In the genomic region with DNA sequence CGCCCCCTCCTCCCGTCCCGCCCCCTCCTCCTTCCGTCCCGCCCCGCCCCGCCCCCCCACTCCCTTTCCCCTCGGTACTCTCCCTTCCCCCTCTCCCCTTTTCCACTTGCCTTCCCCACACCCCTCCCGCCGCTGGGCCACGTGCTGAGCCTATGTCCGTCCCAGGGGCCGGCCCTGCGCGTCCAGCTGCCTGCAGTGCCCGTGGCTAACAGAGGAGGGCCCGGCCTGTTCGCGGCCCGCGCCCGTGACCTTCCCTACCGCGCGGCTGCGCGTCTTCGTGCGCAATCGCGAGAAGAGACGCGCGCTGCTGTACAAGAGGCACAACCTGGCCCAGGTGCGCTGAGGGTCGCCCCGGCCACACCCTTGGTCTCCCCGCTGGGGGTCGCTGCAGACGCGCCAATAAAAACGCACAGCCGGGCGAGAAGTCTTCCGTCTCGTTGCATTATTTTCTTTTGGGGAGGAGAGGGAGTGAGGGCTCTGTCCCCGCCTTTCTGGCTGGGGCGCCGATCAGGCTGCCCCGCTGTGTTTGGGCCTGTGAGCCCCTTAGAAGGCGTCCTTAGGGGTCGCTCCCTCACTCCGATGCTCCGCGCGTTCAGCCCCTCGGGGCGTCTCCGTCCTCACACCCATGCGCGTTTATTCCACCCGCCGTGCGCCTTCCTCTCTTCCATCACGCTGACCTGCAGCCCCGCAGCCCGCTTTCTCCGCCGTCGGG, we compare ENCODE assay signal across 1 cellular context.
TF ChIP-seq lines count a peak whose summit lies in the region.

No MANE protein-coding gene starts in this region.

TF ChIP-seq in HEK293, 187 proteins besides CTCF, POLR2A, EP300 and RAD21 (continued from another document and continues in another):
- TF ChIP-seq, protein P1, sequence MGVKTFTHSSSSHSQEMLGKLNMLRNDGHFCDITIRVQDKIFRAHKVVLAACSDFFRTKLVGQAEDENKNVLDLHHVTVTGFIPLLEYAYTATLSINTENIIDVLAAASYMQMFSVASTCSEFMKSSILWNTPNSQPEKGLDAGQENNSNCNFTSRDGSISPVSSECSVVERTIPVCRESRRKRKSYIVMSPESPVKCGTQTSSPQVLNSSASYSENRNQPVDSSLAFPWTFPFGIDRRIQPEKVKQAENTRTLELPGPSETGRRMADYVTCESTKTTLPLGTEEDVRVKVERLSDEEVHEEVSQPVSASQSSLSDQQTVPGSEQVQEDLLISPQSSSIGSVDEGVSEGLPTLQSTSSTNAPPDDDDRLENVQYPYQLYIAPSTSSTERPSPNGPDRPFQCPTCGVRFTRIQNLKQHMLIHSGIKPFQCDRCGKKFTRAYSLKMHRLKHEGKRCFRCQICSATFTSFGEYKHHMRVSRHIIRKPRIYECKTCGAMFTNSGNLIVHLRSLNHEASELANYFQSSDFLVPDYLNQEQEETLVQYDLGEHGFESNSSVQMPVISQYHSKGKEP (tag by site-specific recombination; IDR thresholded peaks at IDR 0.05) = peak; percentile 98
- TF ChIP-seq ZNF626 (tag by site-specific recombination; IDR thresholded peaks at IDR 0.05) (no peak), ZNF600 (tag by site-specific recombination; IDR thresholded peaks at IDR 0.05) (peak; percentile 81), SP2 (tag by site-specific recombination; IDR thresholded peaks at IDR 0.05) (peak; percentile 77), GLI4 (tag by site-specific recombination; IDR thresholded peaks at IDR 0.05) (no peak), ZNF561 (tag by site-specific recombination; IDR thresholded peaks at IDR 0.05; ENCODE audit: borderline replicate concordance) (peak; percentile 91; the same call in 1 of the 2 replicates), ZNF707 (tag by site-specific recombination; IDR thresholded peaks at IDR 0.05) (no peak), ZFP37 (tag by site-specific recombination; IDR thresholded peaks at IDR 0.05) (no peak), ZNF530 (tag by site-specific recombination; IDR thresholded peaks at IDR 0.05; ENCODE audit: low read depth) (no peak), GLIS1 (tag by site-specific recombination; IDR thresholded peaks at IDR 0.05) (peak; percentile 52; the same call in 1 of the 2 replicates), ZNF664 (tag by site-specific recombination; IDR thresholded peaks at IDR 0.05) (no peak), MEIS1 (CRISPR knock-in tag; IDR thresholded peaks at IDR 0.05; ENCODE audit: borderline replicate concordance) (no peak), HOXD13 (CRISPR knock-in tag; IDR thresholded peaks at IDR 0.05; ENCODE audit: borderline replicate concordance) (no peak), ZFP41 (tag by site-specific recombination; IDR thresholded peaks at IDR 0.05; ENCODE audit: borderline replicate concordance) (no peak), ZNF140 (tag by site-specific recombination; IDR thresholded peaks at IDR 0.05) (no peak), ZNF518A (tag by site-specific recombination; conservative IDR thresholded peaks at IDR 0.05; ENCODE audit: low read depth) (0 out of 2 replicates have a peak, but pooled peaks have one; percentile 6), ZNF324 (tag by site-specific recombination; IDR thresholded peaks at IDR 0.05) (peak; percentile 62; the same call in 1 of the 2 replicates), REST (tag by site-specific recombination; IDR thresholded peaks at IDR 0.05) (no peak), ZNF791 (tag by site-specific recombination; IDR thresholded peaks at IDR 0.05) (no peak), ZNF146 (tag by site-specific recombination; IDR thresholded peaks at IDR 0.05) (0 out of 2 replicates have a peak, but pooled peaks have one; percentile 3), ZNF768 (tag by site-specific recombination; IDR thresholded peaks at IDR 0.05) (no peak), MYNN (tag by site-specific recombination; IDR thresholded peaks at IDR 0.05; ENCODE audit: borderline replicate concordance) (no peak), ZNF2 (tag by site-specific recombination; IDR thresholded peaks at IDR 0.05) (peak; percentile 89), ZNF558 (tag by site-specific recombination; IDR thresholded peaks at IDR 0.05) (no peak), ZNF366 (tag by site-specific recombination; conservative IDR thresholded peaks at IDR 0.05) (peak; percentile 68; the same call in 1 of the 2 replicates), ZBTB17 (tag by site-specific recombination; IDR thresholded peaks at IDR 0.05) (peak; percentile 73; the same call in 1 of the 2 replicates), ZNF394 (tag by site-specific recombination; IDR thresholded peaks at IDR 0.05; ENCODE audit: borderline replicate concordance) (no peak), ZNF677 (tag by site-specific recombination; IDR thresholded peaks at IDR 0.05) (no peak), HIC1 (tag by site-specific recombination; IDR thresholded peaks at IDR 0.05) (no peak), ZNF292 (tag by site-specific recombination; IDR thresholded peaks at IDR 0.05; ENCODE audit: borderline replicate concordance, low read depth) (no peak), ZNF529 (tag by site-specific recombination; IDR thresholded peaks at IDR 0.05; ENCODE audit: insufficient replicate concordance) (no peak), ZBTB6 (tag by site-specific recombination; IDR thresholded peaks at IDR 0.05) (no peak), KLF17 (tag by site-specific recombination; IDR thresholded peaks at IDR 0.05) (peak; percentile 96), ZNF132 (tag by site-specific recombination; IDR thresholded peaks at IDR 0.05; ENCODE audit: borderline replicate concordance) (no peak), ZNF785 (tag by site-specific recombination; IDR thresholded peaks at IDR 0.05) (0 out of 2 replicates have a peak, but pooled peaks have one; percentile 14), ZNF19 (tag by site-specific recombination; IDR thresholded peaks at IDR 0.05; ENCODE audit: low read depth) (no peak), ZNF571 (tag by site-specific recombination; IDR thresholded peaks at IDR 0.05) (no peak)
- TF ChIP-seq, protein P2, sequence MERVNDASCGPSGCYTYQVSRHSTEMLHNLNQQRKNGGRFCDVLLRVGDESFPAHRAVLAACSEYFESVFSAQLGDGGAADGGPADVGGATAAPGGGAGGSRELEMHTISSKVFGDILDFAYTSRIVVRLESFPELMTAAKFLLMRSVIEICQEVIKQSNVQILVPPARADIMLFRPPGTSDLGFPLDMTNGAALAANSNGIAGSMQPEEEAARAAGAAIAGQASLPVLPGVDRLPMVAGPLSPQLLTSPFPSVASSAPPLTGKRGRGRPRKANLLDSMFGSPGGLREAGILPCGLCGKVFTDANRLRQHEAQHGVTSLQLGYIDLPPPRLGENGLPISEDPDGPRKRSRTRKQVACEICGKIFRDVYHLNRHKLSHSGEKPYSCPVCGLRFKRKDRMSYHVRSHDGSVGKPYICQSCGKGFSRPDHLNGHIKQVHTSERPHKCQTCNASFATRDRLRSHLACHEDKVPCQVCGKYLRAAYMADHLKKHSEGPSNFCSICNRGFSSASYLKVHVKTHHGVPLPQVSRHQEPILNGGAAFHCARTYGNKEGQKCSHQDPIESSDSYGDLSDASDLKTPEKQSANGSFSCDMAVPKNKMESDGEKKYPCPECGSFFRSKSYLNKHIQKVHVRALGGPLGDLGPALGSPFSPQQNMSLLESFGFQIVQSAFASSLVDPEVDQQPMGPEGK (tag by site-specific recombination; IDR thresholded peaks at IDR 0.05) = peak; percentile 73
- TF ChIP-seq, protein P3, sequence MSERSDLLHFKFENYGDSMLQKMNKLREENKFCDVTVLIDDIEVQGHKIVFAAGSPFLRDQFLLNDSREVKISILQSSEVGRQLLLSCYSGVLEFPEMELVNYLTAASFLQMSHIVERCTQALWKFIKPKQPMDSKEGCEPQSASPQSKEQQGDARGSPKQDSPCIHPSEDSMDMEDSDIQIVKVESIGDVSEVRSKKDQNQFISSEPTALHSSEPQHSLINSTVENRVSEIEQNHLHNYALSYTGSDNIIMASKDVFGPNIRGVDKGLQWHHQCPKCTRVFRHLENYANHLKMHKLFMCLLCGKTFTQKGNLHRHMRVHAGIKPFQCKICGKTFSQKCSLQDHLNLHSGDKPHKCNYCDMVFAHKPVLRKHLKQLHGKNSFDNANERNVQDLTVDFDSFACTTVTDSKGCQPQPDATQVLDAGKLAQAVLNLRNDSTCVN (tag by site-specific recombination; optimal IDR thresholded peaks at IDR 0.05) = peak; percentile 99
